11 cellular contexts compared by ENCODE assay signal in the genomic region with DNA sequence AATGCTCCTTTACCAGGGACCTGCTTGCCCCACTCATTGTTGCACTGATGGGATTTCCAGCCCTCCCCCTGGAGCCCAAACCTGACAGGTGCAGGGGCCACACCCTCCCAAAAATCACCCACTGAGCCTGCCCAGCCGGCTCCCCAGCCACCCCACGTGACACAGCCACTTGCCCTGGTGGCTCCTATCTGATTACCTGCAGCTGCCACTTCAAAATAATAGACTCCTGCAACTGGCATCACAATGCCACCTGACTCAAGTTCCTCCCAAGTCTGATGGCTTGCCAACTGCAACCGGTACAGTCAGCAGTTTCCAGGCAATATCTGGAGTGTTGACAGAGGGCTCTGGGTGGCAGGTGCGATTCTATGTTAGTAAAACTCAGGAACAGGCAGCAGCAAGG.
DNase-seq lines count a peak whose midpoint lies in the region; ATAC-seq and TF ChIP-seq lines count a peak whose summit lies in the region.
"Had no signal": no experiment of that assay in that cellular context is flagged by ENCODE, and none has a peak within 500 bp of the region (broad histone marks: within the 10 kb centered on the region; RNA-seq: fewer than 3 reads in every experiment).

No MANE protein-coding gene starts in this region.

- H3K4me1 Mint-ChIP-seq in naive thymus-derived CD4-positive, alpha-beta T cell, result peaks cover 0 to 2% (median 0%) of the 10 kb centered on the region in 7 donors

- DNase-seq in DMS53 treated with DMSO at 0.1 percent for 48 hours (lab: John Stamatoyannopoulos, UW; ENCODE audit: unreplicated experiment) (peak; percentile 100), NCI-H2029 treated with DMSO at 0.1 percent for 48 hours (lab: John Stamatoyannopoulos, UW) (peak; percentile 96), body of pancreas (peak; percentile 89 to 96 (median 94)), GM20000 (ENCODE audit: low spot score) (no peak), coronary artery (ENCODE audit: low spot score) (no peak)
- no peak for DNase-seq in naive thymus-derived CD4-positive, alpha-beta T cell
- DNase-seq: activated CD8-positive, alpha-beta memory T cell treated with anti-CD3 and anti-CD28 coated beads, Interleukin-2, amount 50 U/mL, for 4 hours; central memory CD4-positive, alpha-beta T cell; SJCRH30 had no signal

- H3K4me3 Mint-ChIP-seq in naive thymus-derived CD4-positive, alpha-beta T cell, result no peak overlapping the region

- no peaks in the 10 kb centered on the region for H3K36me3 Mint-ChIP-seq in naive thymus-derived CD4-positive, alpha-beta T cell

- H3K36me3 ChIP-seq in body of pancreas (replicated peaks in 1 of 2; ENCODE audit: insufficient read depth in 1 of 2, low read depth in 2 of 2), result no peaks in the 10 kb centered on the region
- H3K36me3 ChIP-seq in mucosa of stomach (ENCODE audit: control insufficient read depth, insufficient read depth, low read length), result no peaks in the 10 kb centered on the region
- no peaks in the 10 kb centered on the region for H3K36me3 ChIP-seq in naive thymus-derived CD4-positive, alpha-beta T cell (ENCODE audit: control insufficient read depth in 2 of 3, insufficient read depth in 3 of 3, low read length in 3 of 3)
- H3K36me3 ChIP-seq: SJCRH30 had no signal

- H3K4me1 ChIP-seq in body of pancreas (peaks cover 45% of the 10 kb centered on the region), mucosa of stomach (ENCODE audit: control insufficient read depth, insufficient read depth, low read length) (peaks cover 31% of the 10 kb centered on the region)
- no peaks in the 10 kb centered on the region for H3K4me1 ChIP-seq in naive thymus-derived CD4-positive, alpha-beta T cell (ENCODE audit: control insufficient read depth in 2 of 2, insufficient read depth in 2 of 2, low read length in 2 of 2)
- H3K4me1 ChIP-seq: SJCRH30 had no signal

- H3K9ac ChIP-seq in mucosa of stomach (ENCODE audit: low read length), result peak overlapping the region; percentile 79

- peaks cover 0 to 4% (median 0%) of the 10 kb centered on the region in 11 donors for H3K9me3 Mint-ChIP-seq in naive thymus-derived CD4-positive, alpha-beta T cell

- POLR2A ChIA-PET in naive thymus-derived CD4-positive, alpha-beta T cell (lab: Charles Lee), result no interaction called here

- H3K27ac ChIP-seq in body of pancreas, result peak overlapping the region; percentile 87 to 93 (median 90)
- no peak overlapping the region for H3K27ac ChIP-seq in naive thymus-derived CD4-positive, alpha-beta T cell (ENCODE audit: low read depth, low read length)
- no peak overlapping the region for H3K27ac ChIP-seq in coronary artery
- H3K27ac ChIP-seq: SJCRH30 had no signal

- ATAC-seq in body of pancreas (peak; percentile 90), GM21737 (IDR thresholded peaks at IDR 0.05; ENCODE audit: unreplicated experiment) (no peak)
- no peak for ATAC-seq in naive thymus-derived CD4-positive, alpha-beta T cell

- 12 to 13% methylated on average over 4 of the region's 4 CpGs for WGBS in body of pancreas, 2 donors

- H3K9me3 ChIP-seq in body of pancreas (no peaks in the 10 kb centered on the region), mucosa of stomach (ENCODE audit: control insufficient read depth, low read length) (no peaks in the 10 kb centered on the region)
- no peaks in the 10 kb centered on the region for H3K9me3 ChIP-seq in naive thymus-derived CD4-positive, alpha-beta T cell (ENCODE audit: control insufficient read depth in 2 of 3, low read length in 3 of 3)
- H3K9me3 ChIP-seq: SJCRH30 had no signal

- no peak overlapping the region for H3K27ac Mint-ChIP-seq in naive thymus-derived CD4-positive, alpha-beta T cell

- no peak overlapping the region for H3K4me3 ChIP-seq in body of pancreas
- H3K4me3 ChIP-seq in mucosa of stomach (ENCODE audit: low read length), result peak overlapping the region; percentile 67
- no peak overlapping the region for H3K4me3 ChIP-seq in naive thymus-derived CD4-positive, alpha-beta T cell (ENCODE audit: low read length)
- H3K4me3 ChIP-seq in coronary artery, result no peak overlapping the region
- H3K4me3 ChIP-seq: SJCRH30 had no signal

- H3K27me3 ChIP-seq in body of pancreas (no peaks in the 10 kb centered on the region), mucosa of stomach (ENCODE audit: control insufficient read depth, insufficient read depth, low read length) (no peaks in the 10 kb centered on the region)
- H3K27me3 ChIP-seq in naive thymus-derived CD4-positive, alpha-beta T cell (ENCODE audit: control insufficient read depth in 2 of 2, insufficient read depth in 2 of 2, low read length in 2 of 2), result no peaks in the 10 kb centered on the region

- CTCF ChIA-PET in naive thymus-derived CD4-positive, alpha-beta T cell (lab: Charles Lee), result no interaction called here

- intact Hi-C loops in body of pancreas (cut with DNase I), result no loop called here
- intact Hi-C loops in naive thymus-derived CD4-positive, alpha-beta T cell (cut with micrococcal nuclease), result no loop called here

- peak in 1 of 3 donors; percentile 9 for TF ChIP-seq POLR2A in body of pancreas (IDR thresholded peaks at IDR 0.05)

- TF ChIP-seq CTCF in body of pancreas (IDR thresholded peaks at IDR 0.05) (peak in 2 of 7 experiments; percentile 19 to 28), GM20000 (IDR thresholded peaks at IDR 0.05; ENCODE audit: extremely low read depth, missing control alignments) (no peak), coronary artery (IDR thresholded peaks at IDR 0.05) (no peak)

- peaks cover 0 to 14% (median 0%) of the 10 kb centered on the region in 5 donors for H3K27me3 Mint-ChIP-seq in naive thymus-derived CD4-positive, alpha-beta T cell

Comparison
In these comparisons a context has a peak if more than half of its experiments do, and no peak if none do; other contexts are left out.
1. DNase-seq: peak in DMS53 treated with DMSO at 0.1 percent for 48 hours (single experiment), NCI-H2029 treated with DMSO at 0.1 percent for 48 hours (single experiment) and body of pancreas (4 of 4); none in naive thymus-derived CD4-positive, alpha-beta T cell (0 of 9), GM20000 (single experiment) and coronary artery (single experiment).
2. H3K27ac ChIP-seq: peak in body of pancreas (4 of 4); none in naive thymus-derived CD4-positive, alpha-beta T cell (single experiment) and coronary artery (0 of 2).